2 cellular contexts compared by ENCODE assay signal in genomic region chr2:101869527-101869926, GRCh38.
TF ChIP-seq lines count a peak whose summit lies in the region.

No MANE protein-coding gene starts in this region.

TF ChIP-seq in HepG2, 621 proteins besides CTCF, POLR2A, EP300 and RAD21:
- TF ChIP-seq ZNF329 (CRISPR knock-in tag; IDR thresholded peaks at IDR 0.05; ENCODE audit: low read depth) (no peak), ZNF678 (CRISPR knock-in tag; IDR thresholded peaks at IDR 0.05) (no peak), ZBTB20 (CRISPR knock-in tag; IDR thresholded peaks at IDR 0.05; ENCODE audit: borderline replicate concordance, low read depth) (no peak), RBM22 (optimal IDR thresholded peaks at IDR 0.05; ENCODE audit: low read length) (peak; percentile 71), ONECUT2 (CRISPR knock-in tag; IDR thresholded peaks at IDR 0.05) (no peak), MEF2D (CRISPR knock-in tag; IDR thresholded peaks at IDR 0.05) (no peak), CC2D1A (CRISPR knock-in tag; IDR thresholded peaks at IDR 0.05) (no peak), ZNF777 (CRISPR knock-in tag; IDR thresholded peaks at IDR 0.05) (no peak), SMC3 (IDR thresholded peaks at IDR 0.05; ENCODE audit: low read length) (no peak), MTA1 (CRISPR knock-in tag; IDR thresholded peaks at IDR 0.05; ENCODE audit: borderline replicate concordance) (0 out of 2 replicates have a peak, but pooled peaks have one; percentile 35), ZNF230 (CRISPR knock-in tag; IDR thresholded peaks at IDR 0.05) (no peak), TBP (CRISPR knock-in tag; IDR thresholded peaks at IDR 0.05) (no peak)
- TF ChIP-seq, protein P1, sequence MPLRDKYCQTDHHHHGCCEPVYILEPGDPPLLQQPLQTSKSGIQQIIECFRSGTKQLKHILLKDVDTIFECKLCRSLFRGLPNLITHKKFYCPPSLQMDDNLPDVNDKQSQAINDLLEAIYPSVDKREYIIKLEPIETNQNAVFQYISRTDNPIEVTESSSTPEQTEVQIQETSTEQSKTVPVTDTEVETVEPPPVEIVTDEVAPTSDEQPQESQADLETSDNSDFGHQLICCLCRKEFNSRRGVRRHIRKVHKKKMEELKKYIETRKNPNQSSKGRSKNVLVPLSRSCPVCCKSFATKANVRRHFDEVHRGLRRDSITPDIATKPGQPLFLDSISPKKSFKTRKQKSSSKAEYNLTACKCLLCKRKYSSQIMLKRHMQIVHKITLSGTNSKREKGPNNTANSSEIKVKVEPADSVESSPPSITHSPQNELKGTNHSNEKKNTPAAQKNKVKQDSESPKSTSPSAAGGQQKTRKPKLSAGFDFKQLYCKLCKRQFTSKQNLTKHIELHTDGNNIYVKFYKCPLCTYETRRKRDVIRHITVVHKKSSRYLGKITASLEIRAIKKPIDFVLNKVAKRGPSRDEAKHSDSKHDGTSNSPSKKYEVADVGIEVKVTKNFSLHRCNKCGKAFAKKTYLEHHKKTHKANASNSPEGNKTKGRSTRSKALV (CRISPR knock-in tag; IDR thresholded peaks at IDR 0.05): no peak

TF ChIP-seq in H1, 55 proteins besides CTCF, POLR2A, EP300 and RAD21:
- TF ChIP-seq MAFK (IDR thresholded peaks at IDR 0.05; ENCODE audit: low read depth, low read length) (no peak), YY1 (IDR thresholded peaks at IDR 0.05; ENCODE audit: low read depth, low read length) (no peak), CHD1 (IDR thresholded peaks at IDR 0.05; ENCODE audit: low read depth, low read length) (no peak), ZNF274 (IDR thresholded peaks at IDR 0.05; ENCODE audit: borderline replicate concordance, extremely low read depth, low read length) (no peak), SIRT6 (IDR thresholded peaks at IDR 0.05; ENCODE audit: low read length) (no peak), MAX (IDR thresholded peaks at IDR 0.05) (no peak), CBX8 (IDR thresholded peaks at IDR 0.05; ENCODE audit: borderline replicate concordance, low read depth, low read length) (no peak), POLR2AphosphoS5 (IDR thresholded peaks at IDR 0.05; ENCODE audit: low read depth, low read length) (no peak), TAF1 (IDR thresholded peaks at IDR 0.05; ENCODE audit: low read depth, low read length) (no peak), PHF8 (conservative IDR thresholded peaks at IDR 0.05; ENCODE audit: low read depth, low read length) (no peak), GTF2F1 (IDR thresholded peaks at IDR 0.05; ENCODE audit: borderline replicate concordance, low read depth, low read length) (no peak), SUZ12 (IDR thresholded peaks at IDR 0.05; ENCODE audit: low read length) (no peak), HDAC6 (IDR thresholded peaks at IDR 0.05; ENCODE audit: low read depth, low read length) (no peak), TCF12 (IDR thresholded peaks at IDR 0.05; ENCODE audit: low read depth, low read length) (no peak), JUN (IDR thresholded peaks at IDR 0.05; ENCODE audit: low read depth, low read length) (no peak), JUND (IDR thresholded peaks at IDR 0.05; ENCODE audit: low read length) (no peak)
- TF ChIP-seq, protein P2, sequence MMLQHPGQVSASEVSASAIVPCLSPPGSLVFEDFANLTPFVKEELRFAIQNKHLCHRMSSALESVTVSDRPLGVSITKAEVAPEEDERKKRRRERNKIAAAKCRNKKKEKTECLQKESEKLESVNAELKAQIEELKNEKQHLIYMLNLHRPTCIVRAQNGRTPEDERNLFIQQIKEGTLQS (IDR thresholded peaks at IDR 0.05; ENCODE audit: insufficient read depth, low read depth, low read length): no peak
TF ChIP-seq in H1: peak in this region for 0.
